ENCODE assay signal across 2 cellular contexts in genomic region chr15:76333720-76334437, GRCh38.
A peak's percentile ranks its signal among the peaks of the same experiment; 100 is the strongest.
TF ChIP-seq lines count a peak whose summit lies in the region.

No MANE protein-coding gene starts in this region.

TF ChIP-seq in HEK293, 187 proteins besides CTCF, POLR2A, EP300 and RAD21:
- TF ChIP-seq ZNF521 (tag by site-specific recombination; IDR thresholded peaks at IDR 0.05) = no peak
- 0 out of 2 replicates have a peak, but pooled peaks have one; percentile 12 for TF ChIP-seq IKZF3 (tag by site-specific recombination; IDR thresholded peaks at IDR 0.05)
- TF ChIP-seq ZNF623 (tag by site-specific recombination; IDR thresholded peaks at IDR 0.05) = no peak

TF ChIP-seq in HepG2, 621 proteins besides CTCF, POLR2A, EP300 and RAD21 (continues in another document):
- TF ChIP-seq ZNF605 (CRISPR knock-in tag; IDR thresholded peaks at IDR 0.05) (peak; percentile 78), AGO1 (IDR thresholded peaks at IDR 0.05; ENCODE audit: low read depth, low read length, poor library complexity, severe bottlenecking) (no peak), MXD4 (CRISPR knock-in tag; IDR thresholded peaks at IDR 0.05) (0 out of 2 replicates have a peak, but pooled peaks have one; percentile 42), ZNF383 (CRISPR knock-in tag; IDR thresholded peaks at IDR 0.05; ENCODE audit: borderline replicate concordance) (no peak), XRCC5 (optimal IDR thresholded peaks at IDR 0.05; ENCODE audit: low read length) (peak; percentile 78), ZNF788 (CRISPR knock-in tag; IDR thresholded peaks at IDR 0.05; ENCODE audit: borderline replicate concordance) (0 out of 2 replicates have a peak, but pooled peaks have one; percentile 51), ZNF333 (CRISPR knock-in tag; IDR thresholded peaks at IDR 0.05; ENCODE audit: borderline replicate concordance) (no peak), ZNF292 (CRISPR knock-in tag; IDR thresholded peaks at IDR 0.05; ENCODE audit: borderline replicate concordance, low read depth) (peak; percentile 63; the same call in 1 of the 2 replicates), ATF7 (IDR thresholded peaks at IDR 0.05) (no peak), ATF7 (CRISPR knock-in tag; IDR thresholded peaks at IDR 0.05) (no peak), ZNF510 (CRISPR knock-in tag; IDR thresholded peaks at IDR 0.05; ENCODE audit: low read depth) (no peak), NFE2 (CRISPR knock-in tag; IDR thresholded peaks at IDR 0.05) (no peak), KAT7 (CRISPR knock-in tag; IDR thresholded peaks at IDR 0.05; ENCODE audit: borderline replicate concordance) (no peak), GABPA (IDR thresholded peaks at IDR 0.05; ENCODE audit: low read depth, low read length) (no peak), GABPA (CRISPR knock-in tag; IDR thresholded peaks at IDR 0.05; ENCODE audit: low read depth) (peak; percentile 29; the same call in 1 of the 2 replicates), PBX2 (CRISPR knock-in tag; IDR thresholded peaks at IDR 0.05) (no peak), ZNF577 (CRISPR knock-in tag; IDR thresholded peaks at IDR 0.05; ENCODE audit: borderline replicate concordance, low read depth) (no peak), SNAPC4 (CRISPR knock-in tag; IDR thresholded peaks at IDR 0.05) (no peak), ZMYM4 (CRISPR knock-in tag; IDR thresholded peaks at IDR 0.05) (peak; percentile 73), HCFC1 (IDR thresholded peaks at IDR 0.05; ENCODE audit: low read depth, low read length) (no peak), ZNF17 (CRISPR knock-in tag; IDR thresholded peaks at IDR 0.05) (no peak), ATF4 (CRISPR knock-in tag; IDR thresholded peaks at IDR 0.05) (no peak), AGO2 (optimal IDR thresholded peaks at IDR 0.05; ENCODE audit: low read depth, low read length) (no peak), ZBTB2 (CRISPR knock-in tag; IDR thresholded peaks at IDR 0.05; ENCODE audit: low read depth) (no peak), RARA (CRISPR knock-in tag; IDR thresholded peaks at IDR 0.05) (no peak), SRF (IDR thresholded peaks at IDR 0.05; ENCODE audit: low read depth, low read length) (no peak), ZNF660 (CRISPR knock-in tag; IDR thresholded peaks at IDR 0.05; ENCODE audit: borderline replicate concordance, low read depth) (no peak), SNAPC2 (CRISPR knock-in tag; IDR thresholded peaks at IDR 0.05) (no peak), MAF1 (CRISPR knock-in tag; IDR thresholded peaks at IDR 0.05; ENCODE audit: borderline replicate concordance) (no peak), ZBTB7B (CRISPR knock-in tag; IDR thresholded peaks at IDR 0.05) (0 out of 2 replicates have a peak, but pooled peaks have one; percentile 44), ZNF703 (CRISPR knock-in tag; IDR thresholded peaks at IDR 0.05; ENCODE audit: borderline replicate concordance) (no peak), MAZ (IDR thresholded peaks at IDR 0.05; ENCODE audit: borderline replicate concordance, low read depth, low read length) (no peak), MAZ (CRISPR knock-in tag; IDR thresholded peaks at IDR 0.05; ENCODE audit: low read depth) (no peak), ZNF609 (CRISPR knock-in tag; IDR thresholded peaks at IDR 0.05; ENCODE audit: borderline replicate concordance) (0 out of 2 replicates have a peak, but pooled peaks have one; percentile 46), TARDBP (CRISPR knock-in tag; IDR thresholded peaks at IDR 0.05) (peak; percentile 61; the same call in 1 of the 2 replicates), MTA3 (CRISPR knock-in tag; IDR thresholded peaks at IDR 0.05) (no peak), CCDC6 (CRISPR knock-in tag; IDR thresholded peaks at IDR 0.05) (peak; percentile 70; the same call in 1 of the 2 replicates), ZBTB40 (IDR thresholded peaks at IDR 0.05) (no peak), ZBTB40 (CRISPR knock-in tag; IDR thresholded peaks at IDR 0.05) (no peak)
